Comparison of ENCODE assay signal across 14 cellular contexts in the genomic region with DNA sequence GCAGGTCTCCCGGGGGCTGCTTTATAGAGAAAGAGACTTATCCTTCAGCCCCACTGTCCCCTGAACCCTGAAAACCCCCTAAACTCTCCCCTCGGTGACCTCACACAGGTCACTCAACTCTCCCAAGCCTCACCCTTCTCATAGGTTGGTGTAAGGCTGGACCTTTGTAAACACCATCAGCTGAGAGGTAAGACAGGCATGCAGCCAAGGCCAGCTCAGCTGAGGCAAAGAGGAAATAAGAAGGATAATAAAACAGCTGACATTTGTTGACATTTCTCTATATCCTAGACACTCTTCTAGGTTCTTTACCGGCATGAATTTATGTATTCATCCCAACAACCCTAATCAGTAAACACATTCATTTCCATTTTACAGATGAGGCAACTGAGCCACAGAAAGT.
"Had no signal": no experiment of that assay in that cellular context is flagged by ENCODE, and none has a peak within 500 bp of the region (broad histone marks: within the 10 kb centered on the region; RNA-seq: fewer than 3 reads in every experiment).

No MANE protein-coding gene starts in this region.

- H3K36me3 ChIP-seq: brain microvascular endothelial cell, lower lobe of right lung, ovary, spleen had no signal

- H3K27ac Mint-ChIP-seq: activated T-helper 17 cell treated with anti-CD3 and anti-CD28 coated beads, Interleukin-2, amount 50 U/mL, for 72 hours had no signal

- H3K27ac ChIP-seq: brain microvascular endothelial cell, lower lobe of right lung, ovary, spleen had no signal

- H3K4me1 ChIP-seq: lower lobe of right lung, spleen had no signal

- H3K27me3 ChIP-seq: brain microvascular endothelial cell, ovary had no signal

- H3K27me3 Mint-ChIP-seq: stimulated activated naive CD8-positive, alpha-beta T cell treated with anti-CD3 and anti-CD28 coated beads, Interleukin-15, amount 100 ng/mL, for 72 hours had no signal

- H3K9me3 ChIP-seq: lower lobe of right lung, ovary, spleen had no signal

- DNase-seq: activated CD4-positive, alpha-beta T cell treated with anti-CD3 and anti-CD28 coated beads, Interleukin-2, amount 50 U/mL, for 48 hours; activated CD4-positive, CD25-positive, alpha-beta regulatory T cell treated with anti-CD3 and anti-CD28 coated beads, Interleukin-2, amount 50 U/mL, for 72 hours; activated naive CD4-positive, alpha-beta T cell treated with Interleukin-2 at 50 U/mL for 16 hours; anterior cingulate cortex; brain microvascular endothelial cell; cortex of kidney; effector CD4-positive, alpha-beta T cell; lower lobe of right lung; ovary; spleen; stimulated activated naive CD8-positive, alpha-beta T cell treated with anti-CD3 and anti-CD28 coated beads, Interleukin-15, amount 100 ng/mL, for 72 hours had no signal

- H3K9me3 Mint-ChIP-seq: activated T-helper 17 cell treated with anti-CD3 and anti-CD28 coated beads, Interleukin-2, amount 50 U/mL, for 72 hours; central memory CD8-positive, alpha-beta T cell; stimulated activated naive CD8-positive, alpha-beta T cell treated with anti-CD3 and anti-CD28 coated beads, Interleukin-15, amount 100 ng/mL, for 72 hours had no signal

- ATAC-seq: activated T-helper 17 cell treated with anti-CD3 and anti-CD28 coated beads, Interleukin-2, amount 50 U/mL, for 72 hours; lower lobe of right lung; sciatic nerve; stimulated activated naive CD8-positive, alpha-beta T cell treated with anti-CD3 and anti-CD28 coated beads, Interleukin-15, amount 100 ng/mL, for 72 hours had no signal

- H3K4me3 Mint-ChIP-seq: activated T-helper 17 cell treated with anti-CD3 and anti-CD28 coated beads, Interleukin-2, amount 50 U/mL, for 72 hours; central memory CD8-positive, alpha-beta T cell; stimulated activated naive CD8-positive, alpha-beta T cell treated with anti-CD3 and anti-CD28 coated beads, Interleukin-15, amount 100 ng/mL, for 72 hours had no signal

- H3K4me3 ChIP-seq: lower lobe of right lung, ovary, spleen had no signal

- H3K4me1 Mint-ChIP-seq: activated T-helper 17 cell treated with anti-CD3 and anti-CD28 coated beads, Interleukin-2, amount 50 U/mL, for 72 hours; central memory CD8-positive, alpha-beta T cell; stimulated activated naive CD8-positive, alpha-beta T cell treated with anti-CD3 and anti-CD28 coated beads, Interleukin-15, amount 100 ng/mL, for 72 hours had no signal
